In the genomic region with DNA sequence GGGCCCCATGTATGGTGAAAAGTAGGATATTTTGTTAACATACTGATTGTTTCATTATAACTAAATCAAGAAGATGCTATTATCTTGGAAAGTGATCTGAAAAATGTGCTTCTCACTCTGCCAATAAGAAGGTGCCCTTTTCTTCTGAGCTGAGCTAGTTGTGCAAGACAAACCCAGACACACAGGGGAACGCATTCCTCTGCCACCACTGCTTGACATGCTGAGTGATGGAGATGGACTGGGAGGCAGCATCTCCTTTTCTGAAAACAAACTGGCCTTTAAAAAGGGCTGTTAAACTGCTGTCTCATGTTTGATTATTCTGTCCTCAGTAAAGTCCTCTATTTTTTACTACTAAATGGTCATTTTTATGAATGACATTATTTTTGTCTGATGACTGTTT, we compare ENCODE assay signal across 13 cellular contexts.
DNase-seq lines count a peak whose midpoint lies in the region; TF ChIP-seq lines count a peak whose summit lies in the region.
"Had no signal": no experiment of that assay in that cellular context is flagged by ENCODE, and none has a peak within 500 bp of the region (broad histone marks: within the 10 kb centered on the region; RNA-seq: fewer than 3 reads in every experiment).

No MANE protein-coding gene starts in this region.

- no peak overlapping the region for H3K18ac ChIP-seq in mesenchymal stem cell (ENCODE audit: low read depth in 1 of 2, low read length in 2 of 2)

- H3K14ac ChIP-seq in mesenchymal stem cell (ENCODE audit: low read length in 2 of 2): no peak overlapping the region

- no peaks in the 10 kb centered on the region for H3K4me1 ChIP-seq in mesenchymal stem cell (ENCODE audit: control insufficient read depth, insufficient read depth, low read depth, low read length)

- no peaks in the 10 kb centered on the region for H3K9me3 ChIP-seq in mesenchymal stem cell (ENCODE audit: control insufficient read depth, low read length)
- H3K9me3 ChIP-seq: HAP-1 had no signal

- peak; percentile 8 for DNase-seq in ELF-1 (ENCODE audit: low read depth, low spot score)
- DNase-seq in choroid plexus epithelial cell (ENCODE audit: low read depth): peak; percentile 18
- DNase-seq in mesenchymal stem cell: peak; percentile 43
- DNase-seq in NCI-H2227 treated with DMSO at 0.1 percent for 48 hours (lab: John Stamatoyannopoulos, UW): no peak
- DNase-seq in NCI-H1694 treated with DMSO at 0.1 percent for 48 hours (lab: John Stamatoyannopoulos, UW): no peak
- no peak for DNase-seq in NCI-H345 treated with DMSO at 0.1 percent for 48 hours (lab: John Stamatoyannopoulos, UW; ENCODE audit: unreplicated experiment)
- no peak for DNase-seq in NCI-H226
- DNase-seq: ACHN; C1 segment of cervical spinal cord; Calu3; CD4-positive, alpha-beta T cell; DMS 273 treated with DMSO at 0.1 percent for 48 hours had no signal

- H4K91ac ChIP-seq in mesenchymal stem cell (ENCODE audit: low read length): no peak overlapping the region

- 67% methylated on average over 1 of the region's 1 CpG for WGBS in mesenchymal stem cell

- no peak overlapping the region for H3K27ac ChIP-seq in mesenchymal stem cell (ENCODE audit: low read length, poor library complexity, severe bottlenecking)

- no peak overlapping the region for H2BK120ac ChIP-seq in mesenchymal stem cell (ENCODE audit: low read depth, low read length)

- H3K9ac ChIP-seq in mesenchymal stem cell (ENCODE audit: low read length): no peak overlapping the region

- no peak overlapping the region for H2BK5ac ChIP-seq in mesenchymal stem cell (ENCODE audit: low read depth, low read length, poor library complexity, severe bottlenecking)

- no peak overlapping the region for H2AK5ac ChIP-seq in mesenchymal stem cell (ENCODE audit: low read length, severe bottlenecking)

- no peak overlapping the region for H2BK12ac ChIP-seq in mesenchymal stem cell (ENCODE audit: low read length in 2 of 2)

- no peak overlapping the region for H3K4me2 ChIP-seq in mesenchymal stem cell (ENCODE audit: low read length, poor library complexity, severe bottlenecking)

- no peak overlapping the region for H2BK15ac ChIP-seq in mesenchymal stem cell (ENCODE audit: low read depth, poor library complexity, severe bottlenecking)

- H3K79me1 ChIP-seq in mesenchymal stem cell (replicated peaks; ENCODE audit: low read length, poor library complexity, severe bottlenecking): no peaks in the 10 kb centered on the region

- no peak overlapping the region for H4K8ac ChIP-seq in mesenchymal stem cell (ENCODE audit: low read length)

- no peak overlapping the region for H2AFZ ChIP-seq in mesenchymal stem cell (ENCODE audit: low read depth, low read length)

- H3K36me3 ChIP-seq in mesenchymal stem cell (ENCODE audit: control insufficient read depth in 1 of 2, insufficient read depth in 2 of 2, low read depth in 1 of 2, low read length in 2 of 2): no peaks in the 10 kb centered on the region
- H3K36me3 ChIP-seq: HAP-1 had no signal

- no peak overlapping the region for H3K4me3 ChIP-seq in choroid plexus epithelial cell (ENCODE audit: low read depth, low read length)
- H3K4me3 ChIP-seq in mesenchymal stem cell (ENCODE audit: insufficient read depth in 1 of 2, low read depth in 1 of 2, low read length in 2 of 2): no peak overlapping the region
- H3K4me3 ChIP-seq: HAP-1 had no signal

- H3K27me3 ChIP-seq in mesenchymal stem cell (ENCODE audit: control insufficient read depth in 1 of 2, insufficient read depth in 1 of 2, low read length in 2 of 2): no peaks in the 10 kb centered on the region

- H3K4ac ChIP-seq in mesenchymal stem cell (ENCODE audit: low read depth in 1 of 2, low read length in 2 of 2): no peak overlapping the region

- no peak for TF ChIP-seq CTCF in choroid plexus epithelial cell (conservative IDR thresholded peaks at IDR 0.05; ENCODE audit: low read depth, low read length)

- no peak overlapping the region for H3K23ac ChIP-seq in mesenchymal stem cell (ENCODE audit: low read length in 2 of 2)

Comparison
In these comparisons a context has a peak if more than half of its experiments do, and no peak if none do; other contexts are left out.
1. DNase-seq: peak in ELF-1 (single experiment), choroid plexus epithelial cell (single experiment) and mesenchymal stem cell (single experiment); none in NCI-H2227 treated with DMSO at 0.1 percent for 48 hours (single experiment), NCI-H1694 treated with DMSO at 0.1 percent for 48 hours (single experiment), NCI-H345 treated with DMSO at 0.1 percent for 48 hours (single experiment) and NCI-H226 (single experiment).